32 cellular contexts compared by ENCODE assay signal in the genomic region with DNA sequence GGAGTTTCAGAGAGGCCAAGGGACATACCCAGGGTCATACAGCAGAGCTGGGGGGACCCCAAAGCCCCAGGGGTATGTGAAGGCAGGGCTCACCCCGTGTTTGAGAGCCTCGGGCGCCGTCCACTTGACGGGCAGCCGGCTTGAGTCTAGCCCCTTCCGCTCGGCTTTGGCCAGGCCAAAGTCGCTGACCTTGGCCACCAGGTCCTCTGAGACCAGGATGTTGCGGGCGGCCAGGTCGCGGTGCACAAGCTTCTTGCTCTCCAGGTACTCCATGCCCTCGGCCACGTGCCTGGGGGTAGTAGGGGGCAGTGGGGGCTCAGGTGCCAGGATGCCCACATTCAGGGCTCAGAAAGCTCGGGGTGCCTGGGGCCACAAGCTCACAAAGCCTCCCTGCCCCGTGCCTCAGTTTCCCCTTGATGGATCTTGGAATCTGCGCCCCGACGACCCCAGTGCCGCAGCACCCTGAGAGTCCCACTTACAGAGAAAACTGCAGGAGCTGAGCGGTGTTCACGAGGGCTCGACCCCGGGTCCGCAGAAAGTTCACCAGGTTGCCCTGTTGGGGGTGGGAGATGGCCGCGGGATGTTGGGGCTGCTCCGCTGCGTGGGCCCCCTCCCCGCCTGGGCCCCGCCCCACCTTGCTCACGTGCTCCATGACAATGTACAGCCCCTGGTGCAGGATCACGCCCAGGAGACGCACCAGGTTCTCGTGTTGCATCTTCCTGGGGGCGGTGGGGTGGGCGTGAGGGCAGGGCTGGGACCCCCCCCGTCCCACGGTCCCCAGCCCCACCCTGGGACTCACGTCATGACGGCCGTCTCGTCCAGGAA. TPM values are rescaled to one million over a fixed set of nuclear protein-coding genes. Genes with fewer than 3 reads are reported as not detected.
"Had no signal": no experiment of that assay in that cellular context is flagged by ENCODE, and none has a peak within 500 bp of the region (broad histone marks: within the 10 kb centered on the region; RNA-seq: fewer than 3 reads in every experiment).

No MANE protein-coding gene starts in this region.

- ATAC-seq: activated CD4-positive, alpha-beta T cell treated with anti-CD3 and anti-CD28 coated beads for 36 hours; activated T-cell treated with anti-CD3 and anti-CD28 coated beads, Interleukin-2, amount 50 U/mL, for 72 hours; T-cell had no signal

- H3K36me3 ChIP-seq: adrenal gland, breast epithelium had no signal

- DNase-seq: activated CD4-positive, alpha-beta memory T cell treated with anti-CD3 and anti-CD28 coated beads, Interleukin-2, amount 10 ng/mL, durations not matched to agents 7 days and 5 days; activated CD4-positive, alpha-beta T cell treated with anti-CD3 and anti-CD28 coated beads for 36 hours; activated CD4-positive, alpha-beta T cell treated with anti-CD3 and anti-CD28 coated beads, Interleukin-2, amount 50 U/mL, for 1 hour; activated CD4-positive, CD25-positive, alpha-beta regulatory T cell; activated gamma-delta T cell treated with Interleukin-2 at 50 U/mL for 16 hours; activated naive CD4-positive, alpha-beta T cell treated with anti-CD3 and anti-CD28 coated beads, Interleukin-2, amount 50 U/mL, for 16 hours; activated naive CD8-positive, alpha-beta T cell treated with anti-CD3 and anti-CD28 coated beads, Interleukin-2, amount 10 ng/mL, durations not matched to agents 7 days and 5 days; activated T-cell treated with anti-CD3 and anti-CD28 coated beads, Interleukin-2, amount 50 U/mL, for 72 hours; adrenal gland; anterior cingulate cortex; caudate nucleus; NCI-H1048; NCI-H1694; NCI-H2029; NCI-H2107; NCI-H2171 treated with DMSO at 0.1 percent for 48 hours; NCI-H226; NCI-H526; SIG-M5; T-cell; T-helper 2 cell; T1000 had no signal

- H3K4me3 ChIP-seq: adrenal gland, breast epithelium, SK-N-MC had no signal

- H3K27ac ChIP-seq: adrenal gland, breast epithelium, SK-N-MC had no signal

- H3K4me1 ChIP-seq: adrenal gland, breast epithelium had no signal

RNA-seq across cellular contexts. Expression of a gene that starts 7.1 kb away (rescaled TPM):
- total RNA-seq: LHCN-M2, M059J, NCI-H460, OCI-LY7, RPMI7951 had no signal

RNA-seq across cellular contexts. Expression of a gene that starts 7.1 kb away (rescaled TPM):
- total RNA-seq: activated CD4-positive, alpha-beta memory T cell treated with anti-CD3 and anti-CD28 coated beads, Interleukin-2, amount 10 ng/mL, durations not matched to agents 7 days and 5 days; activated CD4-positive, alpha-beta T cell treated with anti-CD3 and anti-CD28 coated beads for 36 hours; activated CD8-positive, alpha-beta memory T cell treated with anti-CD3 and anti-CD28 coated beads for 36 hours; activated naive CD8-positive, alpha-beta T cell treated with anti-CD3 and anti-CD28 coated beads, Interleukin-2, amount 10 ng/mL, durations not matched to agents 7 days and 5 days; activated T-cell treated with anti-CD3 and anti-CD28 coated beads, Interleukin-2, amount 50 U/mL, for 72 hours; activated T-helper 2 cell treated with anti-CD3 and anti-CD28 coated beads, Interferon-gamma antibody, Interleukin-2, Interleukin-4, amounts not matched to agents 10 μg/mL and 5 μg/mL and 100 μg/mL, durations not matched to agents 14 hours and 24 hours and 36 hours; adrenal gland; cerebellum; LHCN-M2; M059J; NCI-H460; OCI-LY7; RPMI7951; T-cell had no signal
- polyA plus RNA-seq: adrenal gland had no signal
